ENCODE assay signal across 1 cellular context in genomic region chr6:152982768-152983636, GRCh38.
TF ChIP-seq lines count a peak whose summit lies in the region.

FBXO5 (minus strand) TSS chr6:152983041; CDS start chr6:152982959, 82 bp downstream.

TF ChIP-seq in HepG2, 621 proteins besides CTCF, POLR2A, EP300 and RAD21 (continued from another document and continues in another):
- TF ChIP-seq ZNF407 (CRISPR knock-in tag; IDR thresholded peaks at IDR 0.05; ENCODE audit: not compliant biosample characterization) = no peak
- no peak for TF ChIP-seq FOXJ3 (CRISPR knock-in tag; IDR thresholded peaks at IDR 0.05; ENCODE audit: borderline replicate concordance)
- no peak; the same call in 1 of the 2 replicates for TF ChIP-seq SATB2 (CRISPR knock-in tag; IDR thresholded peaks at IDR 0.05)
- TF ChIP-seq KMT2B (CRISPR knock-in tag; IDR thresholded peaks at IDR 0.05) = peak; percentile 71
- no peak; the same call in 1 of the 2 replicates for TF ChIP-seq NR0B2 (CRISPR knock-in tag; IDR thresholded peaks at IDR 0.05)
- peak; percentile 43; the same call in 1 of the 2 replicates for TF ChIP-seq MED13 (CRISPR knock-in tag; IDR thresholded peaks at IDR 0.05)
- peak; percentile 97 for TF ChIP-seq CCDC6 (CRISPR knock-in tag; IDR thresholded peaks at IDR 0.05)
- peak; percentile 63; the same call in 1 of the 2 replicates for TF ChIP-seq CREB3 (CRISPR knock-in tag; IDR thresholded peaks at IDR 0.05)
- peak; percentile 15; the same call in 1 of the 2 replicates for TF ChIP-seq NR2F6 (IDR thresholded peaks at IDR 0.05)
- TF ChIP-seq NR2F6 (CRISPR knock-in tag; IDR thresholded peaks at IDR 0.05) = peak; percentile 31; the same call in 1 of the 2 replicates
- no peak for TF ChIP-seq ZNF34 (CRISPR knock-in tag; IDR thresholded peaks at IDR 0.05; ENCODE audit: borderline replicate concordance)
- peak; percentile 41; the same call in 1 of the 2 replicates for TF ChIP-seq CBX5 (CRISPR knock-in tag; IDR thresholded peaks at IDR 0.05; ENCODE audit: borderline replicate concordance)
- no peak for TF ChIP-seq KDM6A (CRISPR knock-in tag; IDR thresholded peaks at IDR 0.05; ENCODE audit: low read depth)
- no peak; the same call in 1 of the 2 replicates for TF ChIP-seq ZNF263 (CRISPR knock-in tag; IDR thresholded peaks at IDR 0.05)
- no peak for TF ChIP-seq CBX2 (IDR thresholded peaks at IDR 0.05; ENCODE audit: low read depth, low read length)
- TF ChIP-seq CBX2 (CRISPR knock-in tag; IDR thresholded peaks at IDR 0.05; ENCODE audit: low read depth) = no peak
- TF ChIP-seq ZBTB20 (CRISPR knock-in tag; IDR thresholded peaks at IDR 0.05; ENCODE audit: borderline replicate concordance, low read depth) = peak; percentile 29; the same call in 1 of the 2 replicates
- peak; percentile 85; the same call in 1 of the 2 replicates for TF ChIP-seq ZSCAN25 (CRISPR knock-in tag; IDR thresholded peaks at IDR 0.05)
- TF ChIP-seq GTF2F1 (IDR thresholded peaks at IDR 0.05; ENCODE audit: low read length) = no peak
- peak; percentile 72; the same call in 1 of the 2 replicates for TF ChIP-seq MEIS1 (CRISPR knock-in tag; IDR thresholded peaks at IDR 0.05; ENCODE audit: borderline replicate concordance)
- peak; percentile 92 for TF ChIP-seq KDM5B (CRISPR knock-in tag; IDR thresholded peaks at IDR 0.05; ENCODE audit: borderline replicate concordance)
- TF ChIP-seq DNMT1 (CRISPR knock-in tag; IDR thresholded peaks at IDR 0.05) = no peak; the same call in 1 of the 2 replicates
- no peak for TF ChIP-seq ZBTB1 (CRISPR knock-in tag; IDR thresholded peaks at IDR 0.05; ENCODE audit: borderline replicate concordance)
- TF ChIP-seq TAF1 (CRISPR knock-in tag; IDR thresholded peaks at IDR 0.05) = peak; percentile 81
- TF ChIP-seq RAD51 (IDR thresholded peaks at IDR 0.05; ENCODE audit: borderline replicate concordance) = no peak
- no peak; the same call in 1 of the 2 replicates for TF ChIP-seq ZNF629 (CRISPR knock-in tag; conservative IDR thresholded peaks at IDR 0.05)
- peak; percentile 25 for TF ChIP-seq ZSCAN12 (CRISPR knock-in tag; IDR thresholded peaks at IDR 0.05)
- TF ChIP-seq AFF4 (CRISPR knock-in tag; IDR thresholded peaks at IDR 0.05) = no peak; the same call in 1 of the 2 replicates
- TF ChIP-seq THAP11 (CRISPR knock-in tag; IDR thresholded peaks at IDR 0.05) = peak; percentile 79
- peak; percentile 8; the same call in 1 of the 2 replicates for TF ChIP-seq ZNF619 (CRISPR knock-in tag; IDR thresholded peaks at IDR 0.05)
- TF ChIP-seq STAT6 (CRISPR knock-in tag; IDR thresholded peaks at IDR 0.05; ENCODE audit: borderline replicate concordance) = peak; percentile 76; the same call in 1 of the 2 replicates
- no peak for TF ChIP-seq HDAC6 (IDR thresholded peaks at IDR 0.05; ENCODE audit: low read depth, low read length)
- no peak; the same call in 1 of the 2 replicates for TF ChIP-seq ZNF724P (CRISPR knock-in tag; IDR thresholded peaks at IDR 0.05; ENCODE audit: borderline replicate concordance)
- TF ChIP-seq ZNF484 (CRISPR knock-in tag; IDR thresholded peaks at IDR 0.05; ENCODE audit: borderline replicate concordance, low read depth) = no peak; the same call in 1 of the 2 replicates
- peak; percentile 96; the same call in 1 of the 2 replicates for TF ChIP-seq ZNF275 (CRISPR knock-in tag; IDR thresholded peaks at IDR 0.05; ENCODE audit: borderline replicate concordance)
- TF ChIP-seq ZNF660 (CRISPR knock-in tag; IDR thresholded peaks at IDR 0.05; ENCODE audit: borderline replicate concordance, low read depth) = no peak
- TF ChIP-seq ARNTL (CRISPR knock-in tag; IDR thresholded peaks at IDR 0.05) = peak; percentile 90
- no peak for TF ChIP-seq TCF7 (IDR thresholded peaks at IDR 0.05; ENCODE audit: low read depth)
- TF ChIP-seq NCOA2 (CRISPR knock-in tag; IDR thresholded peaks at IDR 0.05) = no peak; the same call in 1 of the 2 replicates
- peak; percentile 91 for TF ChIP-seq BORCS8-MEF2B (CRISPR knock-in tag; IDR thresholded peaks at IDR 0.05)
- no peak for TF ChIP-seq NONO (IDR thresholded peaks at IDR 0.05)
- TF ChIP-seq NONO (CRISPR knock-in tag; conservative IDR thresholded peaks at IDR 0.05) = peak; percentile 2
- TF ChIP-seq ERF (CRISPR knock-in tag; IDR thresholded peaks at IDR 0.05) = peak; percentile 91
- 0 out of 2 replicates have a peak, but pooled peaks have one; percentile 63 for TF ChIP-seq FIP1L1 (IDR thresholded peaks at IDR 0.05; ENCODE audit: borderline replicate concordance, insufficient read depth, low read depth, low read length)
- TF ChIP-seq ZFP36L1 (CRISPR knock-in tag; IDR thresholded peaks at IDR 0.05) = peak; percentile 97
- TF ChIP-seq ZNF512 (CRISPR knock-in tag; IDR thresholded peaks at IDR 0.05) = 0 out of 2 replicates have a peak, but pooled peaks have one; percentile 14
- TF ChIP-seq STAT5B (CRISPR knock-in tag; IDR thresholded peaks at IDR 0.05) = no peak
- TF ChIP-seq ZKSCAN8 (CRISPR knock-in tag; IDR thresholded peaks at IDR 0.05; ENCODE audit: borderline replicate concordance) = peak; percentile 64; the same call in 1 of the 2 replicates
